In the genomic region with DNA sequence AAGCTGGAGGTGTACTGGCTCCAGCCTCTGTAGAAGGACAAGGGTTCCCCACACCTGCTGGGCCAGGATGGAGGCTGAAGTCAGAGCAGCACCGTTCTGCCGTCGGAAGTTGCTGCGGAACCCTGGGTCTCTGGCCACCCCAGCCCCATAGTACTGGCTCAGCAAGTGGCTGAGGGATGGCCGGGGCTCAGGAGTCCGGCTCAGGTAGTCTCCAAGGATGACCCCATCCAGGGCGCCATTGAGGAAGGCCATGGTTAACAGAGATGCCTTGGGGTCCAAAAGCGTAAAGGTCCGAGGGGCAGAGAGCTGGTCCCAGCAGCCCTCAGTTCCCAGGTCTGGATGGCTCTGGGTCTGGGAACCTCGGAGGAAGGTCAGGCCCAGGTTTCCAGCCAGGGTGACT, we compare ENCODE assay signal across 35 cellular contexts. TPM values are rescaled to one million over a fixed set of nuclear protein-coding genes. Genes with fewer than 3 reads are reported as not detected.
"Had no signal": no experiment of that assay in that cellular context is flagged by ENCODE, and none has a peak within 500 bp of the region (broad histone marks: within the 10 kb centered on the region; RNA-seq: fewer than 3 reads in every experiment).

No MANE protein-coding gene starts in this region.

- H3K36me3 ChIP-seq: ovary, right lobe of liver, spleen, stomach, suprapubic skin, tibial artery, transverse colon, upper lobe of right lung, uterus had no signal

- ATAC-seq: naive thymus-derived CD8-positive, alpha-beta T cell; psoas muscle; right cardiac atrium; right lobe of liver; stimulated activated naive B cell treated with anti-CD40 and anti-IgM and Interleukin-4, amounts not matched to agents 10 μg/mL and 1 μg/mL and 100 μg/mL, for 72 hours; upper lobe of right lung had no signal

- H3K9ac ChIP-seq: parathyroid adenoma had no signal

- H3K9me3 ChIP-seq: ovary, psoas muscle, right lobe of liver, stomach, testis, tibial artery, transverse colon, upper lobe of right lung, uterus had no signal

- H3K36me3 Mint-ChIP-seq: naive B cell; naive thymus-derived CD8-positive, alpha-beta T cell; natural killer cell treated with Interleukin-12 subunit alpha and Interleukin-12 subunit beta and Interleukin-15 and Interleukin-18, amount 100 ng/mL, for 72 hours; type B pancreatic cell had no signal

- H3K4me2 ChIP-seq: smooth muscle cell had no signal

- H3K9me3 Mint-ChIP-seq: naive thymus-derived CD8-positive, alpha-beta T cell; natural killer cell treated with Interleukin-12 subunit alpha and Interleukin-12 subunit beta and Interleukin-15 and Interleukin-18, amount 100 ng/mL, for 72 hours; stimulated activated naive B cell treated with anti-CD40 and anti-IgM and Interleukin-4, amounts not matched to agents 10 μg/mL and 1 μg/mL and 100 μg/mL, for 72 hours; stimulated activated naive CD8-positive, alpha-beta T cell treated with anti-CD3 and anti-CD28 coated beads, Interleukin-15, Interleukin-2, amounts not matched to agents 100 ng/mL and 50 ng/mL, for 24 hours; type B pancreatic cell had no signal

- H2AFZ ChIP-seq: parathyroid adenoma had no signal

- H3K27me3 ChIP-seq: ovary, right lobe of liver, testis, upper lobe of right lung, uterus had no signal

- H3K27me3 Mint-ChIP-seq: naive thymus-derived CD8-positive, alpha-beta T cell; progenitor cell of endocrine pancreas; stimulated activated naive CD8-positive, alpha-beta T cell treated with anti-CD3 and anti-CD28 coated beads, Interleukin-15, Interleukin-2, amounts not matched to agents 100 ng/mL and 50 ng/mL, for 24 hours had no signal

- H3K4me1 Mint-ChIP-seq: nephron progenitor cell, neural crest cell had no signal

- DNase-seq: naive B cell; naive thymus-derived CD8-positive, alpha-beta T cell; nephron progenitor cell; occipital lobe; ovary; psoas muscle; right lobe of liver; spleen; stimulated activated CD4-positive, alpha-beta T cell treated with anti-CD3 and anti-CD28 coated beads, Interleukin-12 subunit alpha, Interleukin-12 subunit beta, amount 100 ng/mL, for 4 hours; stimulated activated CD4-positive, alpha-beta T cell treated with anti-CD3 and anti-CD28 coated beads, Interleukin-1b, Interleukin-23, amount 100 ng/mL, for 48 hours; stimulated activated CD4-positive, alpha-beta T cell treated with anti-CD3 and anti-CD28 coated beads, Interleukin-4, amount 100 ng/mL, for 1 hour; stimulated activated CD4-positive, alpha-beta T cell treated with anti-CD3 and anti-CD28 coated beads, Interleukin-4, amount 100 ng/mL, for 4 hours; stimulated activated CD8-positive, alpha-beta memory T cell treated with anti-CD3 and anti-CD28 coated beads, Interleukin-4, amount 100 ng/mL, for 48 hours; stimulated activated naive B cell treated with anti-CD40 and anti-IgM and Interleukin-4, amounts not matched to agents 10 μg/mL and 1 μg/mL and 100 μg/mL, for 72 hours; stimulated activated naive CD4-positive, alpha-beta T cell treated with Interleukin-2 at 50 U/mL for 16 hours; stomach; testis; tibial artery; transverse colon; upper lobe of right lung; uterus had no signal

- H3K27ac Mint-ChIP-seq: naive B cell; nephron progenitor cell; progenitor cell of endocrine pancreas; stimulated activated naive B cell treated with anti-CD40 and anti-IgM and Interleukin-4, amounts not matched to agents 10 μg/mL and 1 μg/mL and 100 μg/mL, for 72 hours; stimulated activated naive CD8-positive, alpha-beta T cell treated with anti-CD3 and anti-CD28 coated beads, Interleukin-15, Interleukin-2, amounts not matched to agents 100 ng/mL and 50 ng/mL, for 24 hours; type B pancreatic cell had no signal

- H3K4me3 Mint-ChIP-seq: naive B cell; natural killer cell treated with Interleukin-12 subunit alpha and Interleukin-12 subunit beta and Interleukin-15 and Interleukin-18, amount 100 ng/mL, for 72 hours; nephron progenitor cell; neural crest cell; stimulated activated naive B cell treated with anti-CD40 and anti-IgM and Interleukin-4, amounts not matched to agents 10 μg/mL and 1 μg/mL and 100 μg/mL, for 72 hours; stimulated activated naive CD8-positive, alpha-beta T cell treated with anti-CD3 and anti-CD28 coated beads, Interleukin-15, Interleukin-2, amounts not matched to agents 100 ng/mL and 50 ng/mL, for 24 hours; type B pancreatic cell had no signal

- H3K4me3 ChIP-seq: ovary, psoas muscle, right lobe of liver, skin epidermis, smooth muscle cell, spleen, stomach, suprapubic skin, testis, tibial artery, transverse colon, upper lobe of right lung, uterus had no signal

- H3K4me1 ChIP-seq: psoas muscle, suprapubic skin, transverse colon, upper lobe of right lung, uterus had no signal

- H3K27ac ChIP-seq: ovary, parathyroid adenoma, psoas muscle, right lobe of liver, skin epidermis, spleen, stomach, suprapubic skin, testis, tibial artery, transverse colon, upper lobe of right lung, uterus had no signal

RNA-seq across cellular contexts. Expression of a gene that starts 3.7 kb away (rescaled TPM):
- total RNA-seq: natural killer cell treated with Interleukin-12 subunit alpha and Interleukin-12 subunit beta and Interleukin-15 and Interleukin-18, amount 100 ng/mL, for 72 hours; neural crest cell; occipital lobe; osteoblast; progenitor cell of endocrine pancreas; psoas muscle; renal cortical epithelial cell; right cardiac atrium; smooth muscle cell; stomach; subcutaneous adipose tissue; transverse colon; upper lobe of right lung; urinary bladder; uterus had no signal
- polyA plus RNA-seq: ovary, psoas muscle, right cardiac atrium, smooth muscle cell, stomach had no signal

RNA-seq across cellular contexts. Expression of a gene that starts 11.3 kb away (rescaled TPM):
- total RNA-seq: neural crest cell, progenitor cell of endocrine pancreas, smooth muscle cell had no signal

RNA-seq across cellular contexts. Expression of a gene that starts 32.7 kb away (rescaled TPM):
- total RNA-seq: neural crest cell, occipital lobe, osteoblast, progenitor cell of endocrine pancreas, renal cortical epithelial cell, right cardiac atrium, smooth muscle cell, transverse colon, upper lobe of right lung, uterus had no signal
- polyA plus RNA-seq: right cardiac atrium, smooth muscle cell had no signal
